ENCODE assay signal across 11 cellular contexts in genomic region chr21:15121655-15122120, GRCh38. TPM values are rescaled to one million over a fixed set of nuclear protein-coding genes. Genes with fewer than 3 reads are reported as not detected.
DNase-seq lines count a peak whose midpoint lies in the region; ATAC-seq and TF ChIP-seq lines count a peak whose summit lies in the region.
"Had no signal": no experiment of that assay in that cellular context is flagged by ENCODE, and none has a peak within 500 bp of the region (broad histone marks: within the 10 kb centered on the region; RNA-seq: fewer than 3 reads in every experiment).

No MANE protein-coding gene starts in this region.

- H3K4me3 ChIP-seq in HUES64 (ENCODE audit: low read length): no peak overlapping the region
- no peak overlapping the region for H3K4me3 ChIP-seq in choroid plexus epithelial cell (ENCODE audit: low read depth, low read length)
- H3K4me3 ChIP-seq in smooth muscle cell: no peak overlapping the region
- H3K4me3 ChIP-seq: prostate gland had no signal

- no peaks in the 10 kb centered on the region for H3F3A ChIP-seq in smooth muscle cell (ENCODE audit: low read depth)

- H4K20me1 ChIP-seq in smooth muscle cell (ENCODE audit: low read depth): no peaks in the 10 kb centered on the region

- intact Hi-C loops in left colon (cut with DNase I, micrococcal nuclease): no loop called here

- no peak overlapping the region for H3K4me2 ChIP-seq in smooth muscle cell

- H3K9ac ChIP-seq in HUES64 (ENCODE audit: low read depth, low read length) (0 out of 2 replicates have a peak overlapping the region, but pooled peaks have one; percentile 0), smooth muscle cell (ENCODE audit: low read depth) (no peak overlapping the region)

- peak overlapping the region; percentile 78 for H2AFZ ChIP-seq in smooth muscle cell (ENCODE audit: low read depth)

- H3K9me3 ChIP-seq in HUES64 (ENCODE audit: insufficient read depth, low read depth, low read length) (no peaks in the 10 kb centered on the region), smooth muscle cell (replicated peaks; ENCODE audit: low read depth) (no peaks in the 10 kb centered on the region)
- H3K9me3 ChIP-seq: prostate gland had no signal

- WGBS in HUES64: 28% methylated on average over 3 of the region's 3 CpGs
- WGBS in smooth muscle cell (ENCODE audit: low lambda C conversion rate): 57% methylated on average over 3 of the region's 3 CpGs

- no peaks in the 10 kb centered on the region for H3K27me3 ChIP-seq in HUES64 (ENCODE audit: insufficient read depth, low read length)
- no peaks in the 10 kb centered on the region for H3K27me3 ChIP-seq in smooth muscle cell (ENCODE audit: low read depth)

- DNase-seq in choroid plexus epithelial cell (ENCODE audit: low read depth) (peak; percentile 80), left colon (no peak), smooth muscle cell (lab: John Stamatoyannopoulos, UW; ENCODE audit: unreplicated experiment) (no peak), germinal center (ENCODE audit: low spot score) (no peak)
- no peak for DNase-seq in activated CD4-positive, alpha-beta T cell treated with anti-CD3 and anti-CD28 coated beads, Interleukin-2, amount 50 U/mL, for 4 hours
- DNase-seq: activated CD8-positive, alpha-beta memory T cell treated with anti-CD3 and anti-CD28 coated beads for 24 hours; effector memory CD4-positive, alpha-beta T cell had no signal

- H3K27ac ChIP-seq in HUES64 (ENCODE audit: low read depth, low read length) (peak overlapping the region; percentile 80; the same call in 1 of the 2 replicates), smooth muscle cell (ENCODE audit: low read depth) (no peak overlapping the region)
- H3K27ac ChIP-seq: prostate gland had no signal

- H3K36me3 ChIP-seq in HUES64 (ENCODE audit: insufficient read depth, low read length): no peaks in the 10 kb centered on the region
- H3K36me3 ChIP-seq in smooth muscle cell (ENCODE audit: low read depth): no peaks in the 10 kb centered on the region
- H3K36me3 ChIP-seq: prostate gland had no signal

- H3K4me1 ChIP-seq in HUES64 (ENCODE audit: insufficient read depth, low read length) (peaks cover 46% of the 10 kb centered on the region), smooth muscle cell (ENCODE audit: low read depth) (no peaks in the 10 kb centered on the region)
- H3K4me1 ChIP-seq: prostate gland had no signal

- TF ChIP-seq CTCF in choroid plexus epithelial cell (conservative IDR thresholded peaks at IDR 0.05; ENCODE audit: low read depth, low read length) (no peak), smooth muscle cell (IDR thresholded peaks at IDR 0.05; ENCODE audit: borderline replicate concordance, insufficient read depth, poor library complexity, severe bottlenecking) (no peak)

- H3K79me2 ChIP-seq in smooth muscle cell (ENCODE audit: low read depth): no peaks in the 10 kb centered on the region

- ATAC-seq in left colon (peak; percentile 39), GM19397 (IDR thresholded peaks at IDR 0.05; ENCODE audit: unreplicated experiment) (no peak), esophagus mucosa (no peak)

RNA-seq across cellular contexts. Expression of gene NRIP1, which starts 56.9 kb away (rescaled TPM):
- polyA plus RNA-seq in HUES64 (2013, experiment 1 of 2): 20.2 TPM
- polyA plus RNA-seq in HUES64 (2013, experiment 2 of 2): 26.4 TPM
- 10 to 100 TPM; 78.5 to 82.9 TPM for total RNA-seq in left colon
- 26.0 and 27.9 TPM in 2 replicates for total RNA-seq in smooth muscle cell
- 5.1 and 11.0 TPM in 2 replicates for polyA plus RNA-seq in smooth muscle cell
- 52.2 TPM for total RNA-seq in esophagus mucosa
